ENCODE assay signal across 21 cellular contexts in the genomic region with DNA sequence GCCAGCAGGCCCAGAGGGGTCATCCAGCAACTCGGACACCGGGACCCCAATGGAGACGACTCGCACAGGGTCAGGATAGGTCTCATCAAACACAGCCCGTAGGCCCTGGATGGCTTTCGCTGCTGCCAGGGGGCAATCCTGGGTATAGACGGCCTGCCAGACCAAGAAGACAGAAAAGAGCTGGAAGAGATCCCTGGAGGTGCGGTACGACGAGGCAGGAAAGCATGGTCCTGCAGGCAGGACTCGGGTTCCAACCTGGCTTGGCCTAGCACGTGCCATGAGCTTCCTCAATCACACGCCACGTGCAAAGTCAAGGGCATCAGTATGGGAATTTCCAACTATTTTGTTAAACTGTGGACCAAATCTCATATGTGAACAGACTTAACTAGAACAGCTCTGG.
"Had no signal": no experiment of that assay in that cellular context is flagged by ENCODE, and none has a peak within 500 bp of the region (broad histone marks: within the 10 kb centered on the region; RNA-seq: fewer than 3 reads in every experiment).

No MANE protein-coding gene starts in this region.

- H3K27ac ChIP-seq: body of pancreas, gastrocnemius medialis, ovary, right lobe of liver, suprapubic skin, vagina had no signal

- H3K4me3 Mint-ChIP-seq: activated B cell treated with CpG ODN at 0.5 μM for 24 hours; activated CD4-positive, alpha-beta T cell treated with anti-CD3 and anti-CD28 coated beads, Interleukin-2, amount 10 ng/mL, durations not matched to agents 24 days and 14 days; activated CD8-positive, alpha-beta T cell treated with anti-CD3 and anti-CD28 coated beads, Interleukin-2, amount 10 ng/mL, durations not matched to agents 7 days and 5 days; activated naive CD8-positive, alpha-beta T cell treated with anti-CD3 and anti-CD28 coated beads, Interleukin-2, amount 10 ng/mL, durations not matched to agents 7 days and 5 days; stimulated activated naive CD8-positive, alpha-beta T cell treated with anti-CD3 and anti-CD28 coated beads, Interleukin-15, amount 100 ng/mL, for 72 hours had no signal

- H3K9me3 Mint-ChIP-seq: activated B cell treated with CpG ODN at 0.5 μM for 24 hours; activated CD4-positive, alpha-beta T cell treated with anti-CD3 and anti-CD28 coated beads, Interleukin-2, amount 10 ng/mL, durations not matched to agents 24 days and 14 days; activated naive CD8-positive, alpha-beta T cell treated with anti-CD3 and anti-CD28 coated beads, Interleukin-2, amount 10 ng/mL, durations not matched to agents 7 days and 5 days; stimulated activated naive CD8-positive, alpha-beta T cell treated with anti-CD3 and anti-CD28 coated beads, Interleukin-15, amount 100 ng/mL, for 72 hours had no signal

- DNase-seq: activated B cell treated with CpG ODN at 0.5 μM for 24 hours; activated CD4-positive, alpha-beta T cell treated with anti-CD3 and anti-CD28 coated beads, Interleukin-2, amount 10 ng/mL, durations not matched to agents 24 days and 14 days; activated CD8-positive, alpha-beta memory T cell treated with anti-CD3 and anti-CD28 coated beads, Interleukin-2, amount 50 U/mL, for 4 hours; activated CD8-positive, alpha-beta T cell treated with anti-CD3 and anti-CD28 coated beads, Interleukin-2, amount 10 ng/mL, durations not matched to agents 7 days and 5 days; activated naive CD4-positive, alpha-beta T cell treated with Interleukin-2 at 50 U/mL for 16 hours; activated naive CD8-positive, alpha-beta T cell treated with anti-CD3 and anti-CD28 coated beads, Interleukin-2, amount 10 ng/mL, durations not matched to agents 7 days and 5 days; amygdala; body of pancreas; dorsolateral prefrontal cortex; gastrocnemius medialis; heart right ventricle; left ventricle myocardium superior; ovary; small intestine; stimulated activated CD4-positive, alpha-beta T cell treated with anti-CD3 and anti-CD28 coated beads, Interleukin-15, amount 100 ng/mL, for 24 hours; stimulated activated CD4-positive, alpha-beta T cell treated with anti-CD3 and anti-CD28 coated beads, Interleukin-2, amount 100 ng/mL, for 48 hours; stimulated activated naive CD8-positive, alpha-beta T cell treated with anti-CD3 and anti-CD28 coated beads, Interleukin-15, amount 100 ng/mL, for 72 hours; trophoblast cell had no signal

- H3K27ac Mint-ChIP-seq: activated B cell treated with CpG ODN at 0.5 μM for 24 hours; activated CD4-positive, alpha-beta T cell treated with anti-CD3 and anti-CD28 coated beads, Interleukin-2, amount 10 ng/mL, durations not matched to agents 24 days and 14 days; activated CD8-positive, alpha-beta T cell treated with anti-CD3 and anti-CD28 coated beads, Interleukin-2, amount 10 ng/mL, durations not matched to agents 7 days and 5 days; activated naive CD8-positive, alpha-beta T cell treated with anti-CD3 and anti-CD28 coated beads, Interleukin-2, amount 10 ng/mL, durations not matched to agents 7 days and 5 days had no signal

- H3K27me3 Mint-ChIP-seq: activated B cell treated with CpG ODN at 0.5 μM for 24 hours; activated CD4-positive, alpha-beta T cell treated with anti-CD3 and anti-CD28 coated beads, Interleukin-2, amount 10 ng/mL, durations not matched to agents 24 days and 14 days; activated naive CD8-positive, alpha-beta T cell treated with anti-CD3 and anti-CD28 coated beads, Interleukin-2, amount 10 ng/mL, durations not matched to agents 7 days and 5 days; stimulated activated naive CD8-positive, alpha-beta T cell treated with anti-CD3 and anti-CD28 coated beads, Interleukin-15, amount 100 ng/mL, for 72 hours had no signal

- ATAC-seq: activated CD8-positive, alpha-beta T cell treated with anti-CD3 and anti-CD28 coated beads, Interleukin-2, amount 10 ng/mL, durations not matched to agents 7 days and 5 days; body of pancreas; gastrocnemius medialis; heart right ventricle; left ventricle myocardium superior; right lobe of liver; stimulated activated naive CD8-positive, alpha-beta T cell treated with anti-CD3 and anti-CD28 coated beads, Interleukin-15, amount 100 ng/mL, for 72 hours had no signal

- H3K4me1 Mint-ChIP-seq: activated B cell treated with CpG ODN at 0.5 μM for 24 hours; activated CD4-positive, alpha-beta T cell treated with anti-CD3 and anti-CD28 coated beads, Interleukin-2, amount 10 ng/mL, durations not matched to agents 24 days and 14 days; activated naive CD8-positive, alpha-beta T cell treated with anti-CD3 and anti-CD28 coated beads, Interleukin-2, amount 10 ng/mL, durations not matched to agents 7 days and 5 days had no signal
